In the genomic region with DNA sequence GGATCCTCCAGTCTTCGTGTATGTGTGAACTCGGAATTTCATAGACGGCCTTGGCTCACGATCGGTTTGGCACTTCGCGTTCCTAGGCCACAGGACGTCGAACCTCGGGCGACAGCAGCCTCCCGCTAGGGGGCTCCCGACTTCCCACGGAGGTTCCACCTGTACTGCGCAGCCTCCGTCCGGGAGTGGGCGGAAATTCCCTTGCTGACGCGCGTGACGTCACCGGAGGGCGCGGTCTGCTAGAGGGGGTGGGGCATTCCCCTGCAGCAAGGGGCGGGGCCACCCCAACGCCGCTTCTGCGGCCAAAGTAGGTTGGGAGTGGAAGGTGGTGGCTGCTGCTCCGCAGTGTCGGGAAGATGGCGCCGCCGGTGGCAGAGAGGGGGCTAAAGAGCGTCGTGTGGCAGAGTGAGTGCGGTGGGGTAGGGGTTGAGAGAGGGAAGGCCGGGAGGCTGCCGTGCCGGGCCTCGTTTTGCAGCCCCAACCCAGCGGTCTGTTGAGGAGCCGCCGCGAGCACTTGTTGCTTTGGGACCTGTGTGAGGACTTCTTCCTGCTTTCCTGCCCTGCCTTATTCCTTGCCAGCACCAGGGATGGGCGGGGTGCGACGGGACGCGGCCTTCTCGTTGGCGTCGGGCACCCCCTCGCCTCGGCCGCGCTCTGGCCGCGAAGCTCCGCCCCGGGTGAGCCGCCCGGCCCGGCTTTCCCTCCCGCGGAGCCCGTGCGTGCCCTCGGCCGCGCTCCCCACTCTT, we compare ENCODE assay signal across 8 cellular contexts. TPM values are rescaled to one million over a fixed set of nuclear protein-coding genes. Genes with fewer than 3 reads are reported as not detected.
DNase-seq lines count a peak whose midpoint lies in the region; ATAC-seq and TF ChIP-seq lines count a peak whose summit lies in the region.

A gene with protein sequence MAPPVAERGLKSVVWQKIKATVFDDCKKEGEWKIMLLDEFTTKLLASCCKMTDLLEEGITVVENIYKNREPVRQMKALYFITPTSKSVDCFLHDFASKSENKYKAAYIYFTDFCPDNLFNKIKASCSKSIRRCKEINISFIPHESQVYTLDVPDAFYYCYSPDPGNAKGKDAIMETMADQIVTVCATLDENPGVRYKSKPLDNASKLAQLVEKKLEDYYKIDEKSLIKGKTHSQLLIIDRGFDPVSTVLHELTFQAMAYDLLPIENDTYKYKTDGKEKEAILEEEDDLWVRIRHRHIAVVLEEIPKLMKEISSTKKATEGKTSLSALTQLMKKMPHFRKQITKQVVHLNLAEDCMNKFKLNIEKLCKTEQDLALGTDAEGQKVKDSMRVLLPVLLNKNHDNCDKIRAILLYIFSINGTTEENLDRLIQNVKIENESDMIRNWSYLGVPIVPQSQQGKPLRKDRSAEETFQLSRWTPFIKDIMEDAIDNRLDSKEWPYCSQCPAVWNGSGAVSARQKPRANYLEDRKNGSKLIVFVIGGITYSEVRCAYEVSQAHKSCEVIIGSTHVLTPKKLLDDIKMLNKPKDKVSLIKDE (plus strand): TSS at position 293 of the 746 bp plus-strand sequence. CDS start 64 bp downstream, at position 357.

- ATAC-seq in HG03457 (IDR thresholded peaks at IDR 0.05; ENCODE audit: unreplicated experiment) (peak; percentile 80), left colon (peak; percentile 93)

- no peaks in the 10 kb centered on the region for H3K9me3 ChIP-seq in colonic mucosa

- POLR2A ChIA-PET in BJ (lab: Charles Lee) = interaction anchor here (0.6 to 0.7 kb wide), 2 partner anchors 54 to 150 kb away, joined by 3 to 4 read pairs; a partner anchor contains a TSS

- DNase-seq in BJ (ENCODE audit: low read depth) (peak; percentile 81), GM19238 (ENCODE audit: insufficient read length, low spot score) (peak; percentile 89), NCI-H524 treated with DMSO at 0.1 percent for 48 hours (lab: John Stamatoyannopoulos, UW) (peak; percentile 73), colonic mucosa (peak; percentile 99), left colon (peak; percentile 99 to 100)
- peak; percentile 100 for DNase-seq in activated CD4-positive, alpha-beta T cell treated with anti-CD3 and anti-CD28 coated beads for 48 hours
- DNase-seq in stimulated activated CD4-positive, alpha-beta T cell treated with anti-CD3 and anti-CD28 coated beads, Interleukin-2, amount 100 ng/mL, for 24 hours = peak; percentile 100

- peak within 1 kb of the TSS; percentile 99 for H3K27ac ChIP-seq in colonic mucosa

- H3K4me3 ChIP-seq in BJ (ENCODE audit: low read depth, low read length) (peak within 1 kb of the TSS; percentile 88), colonic mucosa (peak within 1 kb of the TSS; percentile 73)

- CTCF ChIA-PET in BJ (lab: Yijun Ruan, JAX) = interaction anchor here (1.0 to 1.5 kb wide), 3 partner anchors 15 to 49 kb away, joined by 3 read pairs; no protein-coding TSS in a partner anchor

- peak within 1 kb of the TSS; percentile 84 to 97 for H3K9ac ChIP-seq in colonic mucosa (ENCODE audit: low read depth in 2 of 2, low read length in 2 of 2)

- intact Hi-C loops in colonic mucosa (cut with DNase I) (loop anchor here (2.0 kb wide), 1 partner anchor 52 kb away; no protein-coding TSS in a partner anchor), left colon (cut with DNase I, micrococcal nuclease) (no loop called here)

- TF ChIP-seq CTCF in BJ (IDR thresholded peaks at IDR 0.05; ENCODE audit: insufficient read depth, low read depth, low read length) = peak; percentile 100
- TF ChIP-seq CTCF in colonic mucosa (IDR thresholded peaks at IDR 0.05) = peak; percentile 96

- H3K27me3 ChIP-seq in BJ (ENCODE audit: control insufficient read depth, insufficient read depth, low read length) = no peaks in the 10 kb centered on the region
- H3K27me3 ChIP-seq in colonic mucosa = no peaks in the 10 kb centered on the region

- no peaks in the 10 kb centered on the region for H3K36me3 ChIP-seq in BJ (ENCODE audit: control insufficient read depth, insufficient read depth, low read length)
- H3K36me3 ChIP-seq in colonic mucosa = no peaks in the 10 kb centered on the region

- no peaks in the 10 kb centered on the region for H3K4me1 ChIP-seq in colonic mucosa

RNA-seq across cellular contexts. Expression of the gene that starts here (rescaled TPM):
- polyA plus RNA-seq in BJ (2011; rRNA removed) = 10.8 and 25.0 TPM in 2 replicates
- polyA minus RNA-seq in BJ (2011; rRNA and poly(A)+ RNA removed) = 17.4 and 25.4 TPM in 2 replicates
- total RNA-seq in colonic mucosa (10 to 100 TPM; 43.5 to 60.4 TPM), left colon (10 to 100 TPM; 59.0 to 75.5 TPM)

Comparison
In these comparisons a context has a peak if more than half of its experiments do, and no peak if none do; other contexts are left out.
1. Peak in every context shown above with its lines: DNase-seq, ATAC-seq, H3K4me3 ChIP-seq and H3K27ac ChIP-seq.